1 cellular context compared by ENCODE assay signal in genomic region chr3:169772951-169773816, GRCh38.
A peak's percentile ranks its signal among the peaks of the same experiment; 100 is the strongest.
TF ChIP-seq lines count a peak whose summit lies in the region.

Gene MYNN, plus strand, starts transcription at chr3:169773396. Its CDS starts 900 bp downstream, at chr3:169774296.

TF ChIP-seq in HEK293, 187 proteins besides CTCF, POLR2A, EP300 and RAD21 (continued from another document):
- TF ChIP-seq ZNF423 (tag by site-specific recombination; IDR thresholded peaks at IDR 0.05), result no peak
- TF ChIP-seq ZXDB (tag by site-specific recombination; IDR thresholded peaks at IDR 0.05), result peak; percentile 57
- TF ChIP-seq ZNF530 (tag by site-specific recombination; IDR thresholded peaks at IDR 0.05; ENCODE audit: low read depth), result no peak
- TF ChIP-seq MYNN (tag by site-specific recombination; IDR thresholded peaks at IDR 0.05; ENCODE audit: borderline replicate concordance), result no peak
- no peak for TF ChIP-seq FEZF1 (tag by site-specific recombination; IDR thresholded peaks at IDR 0.05)
- peak; percentile 90 for TF ChIP-seq ZNF335 (tag by site-specific recombination; conservative IDR thresholded peaks at IDR 0.05)
- TF ChIP-seq ZBTB8A (tag by site-specific recombination; IDR thresholded peaks at IDR 0.05), result peak; percentile 54; the same call in 1 of the 2 replicates
- peak; percentile 84 for TF ChIP-seq HIC1 (tag by site-specific recombination; IDR thresholded peaks at IDR 0.05)
- no peak for TF ChIP-seq PRDM2 (tag by site-specific recombination; IDR thresholded peaks at IDR 0.05; ENCODE audit: borderline replicate concordance)
- TF ChIP-seq ZNF600 (tag by site-specific recombination; IDR thresholded peaks at IDR 0.05), result peak; percentile 100
- peak; percentile 59 for TF ChIP-seq INSM2 (tag by site-specific recombination; IDR thresholded peaks at IDR 0.05)
- no peak for TF ChIP-seq ZNF214 (tag by site-specific recombination; IDR thresholded peaks at IDR 0.05; ENCODE audit: borderline replicate concordance)
